22 cellular contexts compared by ENCODE assay signal in the genomic region with DNA sequence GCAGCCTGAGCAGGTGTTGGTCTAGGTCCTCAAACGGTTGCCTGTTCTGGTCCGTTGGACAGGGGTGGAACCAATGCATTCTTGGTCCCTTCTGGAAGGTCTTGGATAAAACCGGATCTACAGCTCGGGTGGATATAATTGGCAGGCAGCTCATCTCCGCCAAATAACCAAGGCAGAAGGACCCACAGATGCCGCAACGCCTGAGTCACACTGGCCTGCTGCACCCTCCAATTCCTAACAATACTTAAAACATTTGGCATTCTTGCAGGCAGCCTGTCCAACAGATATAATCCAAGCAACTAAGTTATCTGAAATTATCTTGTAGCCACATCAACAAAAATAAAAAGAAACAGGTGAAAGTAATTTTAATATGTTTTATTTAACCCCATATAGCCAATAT. TPM values are rescaled to one million over a fixed set of nuclear protein-coding genes. Genes with fewer than 3 reads are reported as not detected.
"Had no signal": no experiment of that assay in that cellular context is flagged by ENCODE, and none has a peak within 500 bp of the region (broad histone marks: within the 10 kb centered on the region; RNA-seq: fewer than 3 reads in every experiment).

No MANE protein-coding gene starts in this region.

- H3K9me3 ChIP-seq: body of pancreas, heart right ventricle, lower lobe of right lung, sigmoid colon, spleen, thoracic aorta, upper lobe of right lung had no signal

- DNase-seq: activated gamma-delta T cell treated with Interleukin-2 at 50 U/mL for 16 hours; activated T-cell treated with anti-CD3 and anti-CD28 coated beads, Interleukin-2, amount 50 U/mL, for 1 hour; anterior cingulate cortex; body of pancreas; effector CD4-positive, alpha-beta T cell; heart right ventricle; kidney; lower lobe of right lung; naive thymus-derived CD8-positive, alpha-beta T cell; sigmoid colon; spleen; stimulated activated CD4-positive, alpha-beta T cell treated with anti-CD3 and anti-CD28 coated beads, Interleukin-4, amount 100 ng/mL, for 1 hour; stimulated activated naive CD4-positive, alpha-beta T cell; T-helper 9 cell; upper lobe of right lung had no signal

- H3K27me3 ChIP-seq: body of pancreas, neural progenitor cell, sigmoid colon, upper lobe of right lung had no signal

- H3K4me3 Mint-ChIP-seq: activated naive CD4-positive, alpha-beta T cell treated with anti-CD3 and anti-CD28 coated beads, Interleukin-2, amount 50 U/mL, for 24 hours; dendritic cell treated with granulocyte-macrophage colony-stimulating factor and Interleukin-4, amounts not matched to agents 40 ng/mL and 50 ng/mL, for 4 days; naive thymus-derived CD8-positive, alpha-beta T cell; neural progenitor cell; WTC11 had no signal

- H3K27ac Mint-ChIP-seq: activated naive CD4-positive, alpha-beta T cell treated with anti-CD3 and anti-CD28 coated beads, Interleukin-2, amount 50 U/mL, for 24 hours; dendritic cell treated with granulocyte-macrophage colony-stimulating factor and Interleukin-4, amounts not matched to agents 40 ng/mL and 50 ng/mL, for 4 days; naive thymus-derived CD8-positive, alpha-beta T cell; neural progenitor cell; WTC11 had no signal

- H3K4me1 Mint-ChIP-seq: WTC11 had no signal

- H3K4me3 ChIP-seq: body of pancreas, heart right ventricle, lower lobe of right lung, neural progenitor cell, sigmoid colon, spleen, thoracic aorta, upper lobe of right lung had no signal

- H3K36me3 Mint-ChIP-seq: activated naive CD4-positive, alpha-beta T cell treated with anti-CD3 and anti-CD28 coated beads, Interleukin-2, amount 50 U/mL, for 24 hours; naive thymus-derived CD8-positive, alpha-beta T cell; neural progenitor cell; WTC11 had no signal

- FAIRE-seq: endometrium, kidney had no signal

- H3K4me1 ChIP-seq: body of pancreas, heart right ventricle, lower lobe of right lung, neural progenitor cell, sigmoid colon, spleen, upper lobe of right lung had no signal

- ATAC-seq: body of pancreas; heart right ventricle; left lobe of liver; lower lobe of right lung; naive thymus-derived CD8-positive, alpha-beta T cell; upper lobe of right lung; WTC11 had no signal

- H3K36me3 ChIP-seq: heart right ventricle, lower lobe of right lung, neural progenitor cell, sigmoid colon, spleen, thoracic aorta, upper lobe of right lung had no signal

- H3K9me3 Mint-ChIP-seq: activated naive CD4-positive, alpha-beta T cell treated with anti-CD3 and anti-CD28 coated beads, Interleukin-2, amount 50 U/mL, for 24 hours; dendritic cell treated with granulocyte-macrophage colony-stimulating factor and Interleukin-4, amounts not matched to agents 40 ng/mL and 50 ng/mL, for 4 days; neural progenitor cell; WTC11 had no signal

- H3K27ac ChIP-seq: body of pancreas, heart right ventricle, lower lobe of right lung, neural progenitor cell, sigmoid colon, spleen, thoracic aorta, upper lobe of right lung had no signal

RNA-seq across cellular contexts. Expression of gene FGF14, which starts 59.0 kb away (rescaled TPM):
- total RNA-seq: naive thymus-derived CD8-positive, alpha-beta T cell had no signal
- polyA plus RNA-seq: naive thymus-derived CD8-positive, alpha-beta T cell had no signal
